Comparison of ENCODE assay signal across 1 cellular context in genomic region chr16:75648265-75649076, GRCh38.
TF ChIP-seq lines count a peak whose summit lies in the region.

No MANE protein-coding gene starts in this region.

TF ChIP-seq in K562, 482 proteins besides CTCF, POLR2A, EP300 and RAD21 (continued from another document and continues in another):
- no peak for TF ChIP-seq THRB (CRISPR knock-in tag; conservative IDR thresholded peaks at IDR 0.05)
- no peak for TF ChIP-seq SP2 (IDR thresholded peaks at IDR 0.05; ENCODE audit: extremely low read depth, low read depth, low read length, poor library complexity, severe bottlenecking)
- no peak for TF ChIP-seq TOE1 (IDR thresholded peaks at IDR 0.05; ENCODE audit: borderline replicate concordance)
- TF ChIP-seq TOE1 (CRISPR knock-in tag; IDR thresholded peaks at IDR 0.05; ENCODE audit: borderline replicate concordance, low read depth), result no peak; the same call in 1 of the 2 replicates
- TF ChIP-seq CCAR2 (IDR thresholded peaks at IDR 0.05; ENCODE audit: low read depth, low read length), result no peak
- peak; percentile 16; the same call in 1 of the 2 replicates for TF ChIP-seq ZNF395 (CRISPR knock-in tag; IDR thresholded peaks at IDR 0.05)
- TF ChIP-seq HNRNPK (IDR thresholded peaks at IDR 0.05; ENCODE audit: low read depth, low read length, poor library complexity, severe bottlenecking), result no peak
- no peak for TF ChIP-seq ATF3 (IDR thresholded peaks at IDR 0.05)
- TF ChIP-seq ATF3 (CRISPR knock-in tag; conservative IDR thresholded peaks at IDR 0.05), result no peak
- no peak for TF ChIP-seq REST (CRISPR knock-in tag; IDR thresholded peaks at IDR 0.05; ENCODE audit: low read depth)
- no peak for TF ChIP-seq CAMTA2 (CRISPR knock-in tag; conservative IDR thresholded peaks at IDR 0.05)
- TF ChIP-seq MAFF (IDR thresholded peaks at IDR 0.05; ENCODE audit: low read length), result no peak
- no peak for TF ChIP-seq NR0B1 (IDR thresholded peaks at IDR 0.05; ENCODE audit: partially characterized antibody)
- TF ChIP-seq ZC3H4 (CRISPR knock-in tag; IDR thresholded peaks at IDR 0.05; ENCODE audit: borderline replicate concordance), result peak; percentile 68; the same call in 1 of the 2 replicates
- no peak for TF ChIP-seq ZSCAN29 (IDR thresholded peaks at IDR 0.05)
- no peak for TF ChIP-seq JUN (IDR thresholded peaks at IDR 0.05; ENCODE audit: borderline replicate concordance, low read depth, low read length)
- no peak for TF ChIP-seq JUN (CRISPR knock-in tag; IDR thresholded peaks at IDR 0.05; ENCODE audit: borderline replicate concordance)
- no peak for TF ChIP-seq RBM39 (optimal IDR thresholded peaks at IDR 0.05; ENCODE audit: low read depth, low read length)
- no peak for TF ChIP-seq PREB (CRISPR knock-in tag; IDR thresholded peaks at IDR 0.05)
- no peak for TF ChIP-seq HINFP (tag; conservative IDR thresholded peaks at IDR 0.05; ENCODE audit: low read depth)
- no peak for TF ChIP-seq ARID3B (CRISPR knock-in tag; IDR thresholded peaks at IDR 0.05; ENCODE audit: borderline replicate concordance)
- TF ChIP-seq ZBTB43 (CRISPR knock-in tag; IDR thresholded peaks at IDR 0.05), result no peak
- TF ChIP-seq PKNOX1 (IDR thresholded peaks at IDR 0.05), result no peak
- no peak for TF ChIP-seq HOXB6 (CRISPR knock-in tag; IDR thresholded peaks at IDR 0.05; ENCODE audit: borderline replicate concordance)
- TF ChIP-seq ZNF318 (IDR thresholded peaks at IDR 0.05; ENCODE audit: borderline replicate concordance in 1 of 2, low read depth in 1 of 2), result no peak
- no peak for TF ChIP-seq NUFIP1 (IDR thresholded peaks at IDR 0.05; ENCODE audit: partially characterized antibody)
- no peak for TF ChIP-seq ZNF699 (CRISPR knock-in tag; IDR thresholded peaks at IDR 0.05; ENCODE audit: insufficient replicate concordance)
- no peak for TF ChIP-seq PRMT5 (CRISPR knock-in tag; IDR thresholded peaks at IDR 0.05)
- no peak for TF ChIP-seq ZZZ3 (IDR thresholded peaks at IDR 0.05)
- no peak for TF ChIP-seq ZNF311 (CRISPR knock-in tag; IDR thresholded peaks at IDR 0.05)
